ENCODE assay signal across 16 cellular contexts in the genomic region with DNA sequence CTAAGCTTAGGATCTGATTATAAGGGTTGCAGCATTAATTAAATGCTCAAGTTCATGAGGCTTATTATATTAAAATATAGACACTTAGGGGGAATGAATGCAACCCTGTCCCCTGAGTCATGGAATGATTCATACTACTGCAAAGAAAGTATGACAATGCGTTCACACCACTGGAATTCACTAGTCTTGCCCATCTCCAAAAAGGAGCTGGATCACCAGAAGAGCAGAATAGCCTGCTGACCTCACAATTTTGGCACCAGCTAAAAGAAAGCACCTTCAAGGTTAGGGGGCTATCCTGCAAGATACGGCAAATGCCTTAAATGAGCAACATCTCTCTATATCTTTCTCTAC. TPM values are rescaled to one million over a fixed set of nuclear protein-coding genes. Genes with fewer than 3 reads are reported as not detected.
A peak's percentile ranks its signal among the peaks of the same experiment; 100 is the strongest.
DNase-seq lines count a peak whose midpoint lies in the region; ATAC-seq, FAIRE-seq and TF ChIP-seq lines count a peak whose summit lies in the region.
"Had no signal": no experiment of that assay in that cellular context is flagged by ENCODE, and none has a peak within 500 bp of the region (broad histone marks: within the 10 kb centered on the region; RNA-seq: fewer than 3 reads in every experiment).

No MANE protein-coding gene starts in this region.

- no peak overlapping the region for H2BK20ac ChIP-seq in H1 (ENCODE audit: low read length)

- no peak overlapping the region for H3K14ac ChIP-seq in H1 (ENCODE audit: insufficient read length)

- H3K4me2 ChIP-seq in PC-9 (peak overlapping the region; percentile 12; the same call in 1 of the 2 replicates), H1 (ENCODE audit: insufficient read depth in 1 of 2, low read depth in 2 of 2, low read length in 2 of 2) (no peak overlapping the region), osteoblast (ENCODE audit: insufficient read depth, low read length) (peak overlapping the region; percentile 64)

- H3K79me2 ChIP-seq in PC-9 (ENCODE audit: low read depth) (no peaks in the 10 kb centered on the region), H1 (ENCODE audit: control insufficient read depth in 1 of 2, insufficient read depth in 2 of 2, low read length in 2 of 2) (no peaks in the 10 kb centered on the region), osteoblast (ENCODE audit: insufficient read depth, low read length) (no peaks in the 10 kb centered on the region)

- H2BK5ac ChIP-seq in H1 (ENCODE audit: low read depth, low read length) = no peak overlapping the region

- peaks cover 7% of the 10 kb centered on the region; the same call in 1 of the 2 replicates for H3F3A ChIP-seq in PC-9 (ENCODE audit: insufficient read depth, low read depth)

- H2BK12ac ChIP-seq in H1 (ENCODE audit: low read depth, low read length) = no peak overlapping the region

- H3K23me2 ChIP-seq in H1 (ENCODE audit: low read depth, low read length) = no peaks in the 10 kb centered on the region

- H3K4me1 ChIP-seq in PC-9 (replicated peaks; ENCODE audit: insufficient read depth) = peaks cover 15% of the 10 kb centered on the region
- no peaks in the 10 kb centered on the region for H3K4me1 ChIP-seq in H1 (replicated peaks in 1 of 4; ENCODE audit: control insufficient read depth in 3 of 4, insufficient read depth in 4 of 4, low read length in 3 of 4)
- peaks cover 28% of the 10 kb centered on the region for H3K4me1 ChIP-seq in osteoblast (ENCODE audit: insufficient read depth, low read length)
- H3K4me1 ChIP-seq in sigmoid colon = peaks cover 0 to 5% (median 0%) of the 10 kb centered on the region in 4 donors
- H3K4me1 ChIP-seq: esophagus muscularis mucosa had no signal

- no peaks in the 10 kb centered on the region for H3K79me1 ChIP-seq in H1 (ENCODE audit: low read depth, low read length)

- H3K36me3 ChIP-seq in PC-9 (ENCODE audit: low read depth) (no peaks in the 10 kb centered on the region), H1 (ENCODE audit: control insufficient read depth in 2 of 4, insufficient read depth in 4 of 4, low read length in 3 of 4) (no peaks in the 10 kb centered on the region), osteoblast (ENCODE audit: insufficient read depth, low read length) (no peaks in the 10 kb centered on the region), sigmoid colon (no peaks in the 10 kb centered on the region)
- H3K36me3 ChIP-seq: esophagus muscularis mucosa had no signal

- TF ChIP-seq CTCF in PC-9 (conservative IDR thresholded peaks at IDR 0.05) (no peak), H1 (IDR thresholded peaks at IDR 0.05; ENCODE audit: control extremely low read depth in 1 of 3, insufficient read depth in 1 of 3, low read depth in 1 of 3, low read length in 3 of 3) (no peak), osteoblast (IDR thresholded peaks at IDR 0.05; ENCODE audit: extremely low read depth, low read depth, low read length) (no peak), sigmoid colon (IDR thresholded peaks at IDR 0.05) (no peak)

- H4K91ac ChIP-seq in H1 (replicated peaks; ENCODE audit: insufficient read length, low read length) = no peak overlapping the region

- H3K9ac ChIP-seq in H1 (replicated peaks in 1 of 4; ENCODE audit: extremely low read depth in 1 of 4, low read depth in 3 of 4, low read length in 3 of 4) = no peak overlapping the region

- BruUV-seq in PC-9 (replicated peaks; lab: Mats Ljungman, UMichigan) = no TSS peak

- H3K27me3 ChIP-seq in PC-9 (ENCODE audit: insufficient read depth, low read depth) = no peaks in the 10 kb centered on the region
- H3K27me3 ChIP-seq in H1 (replicated peaks in 1 of 4; ENCODE audit: control insufficient read depth in 3 of 4, extremely low read depth in 1 of 4, insufficient read depth in 3 of 4, low read length in 3 of 4) = no peaks in the 10 kb centered on the region
- H3K27me3 ChIP-seq in osteoblast (ENCODE audit: insufficient read depth, low read length) = no peaks in the 10 kb centered on the region
- no peaks in the 10 kb centered on the region for H3K27me3 ChIP-seq in sigmoid colon
- H3K27me3 ChIP-seq: esophagus muscularis mucosa had no signal

- 86% methylated on average over 2 of the region's 2 CpGs; no CpG with 5 or more reads in 1 of the 2 experiments for WGBS in H1 (ENCODE audit: extremely low coverage in 1 of 2, insufficient coverage in 1 of 2, insufficient read length in 1 of 2, insufficient replicate concordance in 2 of 2, low coverage in 1 of 2, low lambda C conversion rate in 2 of 2, missing lambda C conversion rate in 1 of 2), 2 experiments
- WGBS in sigmoid colon, 2 donors = 89% methylated on average over 2 of the region's 2 CpGs

- no peaks in the 10 kb centered on the region for H3K9me2 ChIP-seq in PC-9 (ENCODE audit: insufficient read depth)

- no peaks in the 10 kb centered on the region for H4K20me1 ChIP-seq in PC-9 (ENCODE audit: insufficient read depth)
- H4K20me1 ChIP-seq in H1 (replicated peaks in 1 of 2; ENCODE audit: control insufficient read depth in 1 of 2, insufficient read depth in 2 of 2, low read length in 2 of 2) = no peaks in the 10 kb centered on the region
- no peaks in the 10 kb centered on the region for H4K20me1 ChIP-seq in osteoblast (ENCODE audit: insufficient read depth, low read length)

- intact Hi-C loops in PC-9 (cut with micrococcal nuclease; ENCODE audit: unreplicated experiment) (no loop called here), sigmoid colon (cut with DNase I) (no loop called here), left cardiac atrium (cut with DNase I) (loop anchor here in 1 of 2 donors (10.0 kb wide), 1 partner anchor 387 kb away; no protein-coding TSS in a partner anchor)

- POLR2A ChIA-PET in PC-9 (lab: Charles Lee; ENCODE audit: unreplicated experiment) (interaction anchor here (0.6 kb wide), 2 partner anchors 16 to 542 kb away, joined by 3 to 10 read pairs; no protein-coding TSS in a partner anchor), H1 (lab: Charles Lee; ENCODE audit: partially characterized antibody) (interaction anchor here (0.7 kb wide), 1 partner anchor 11 kb away, joined by 4 read pairs; no protein-coding TSS in a partner anchor)

- H3K23ac ChIP-seq in H1 (ENCODE audit: insufficient read length) = no peak overlapping the region

- DNase-seq in EH (ENCODE audit: low read depth) (peak; percentile 94), PC-9 (peak; percentile 16 to 63), H1 (ENCODE audit: low read depth in 1 of 2, low spot score in 2 of 2) (no peak), osteoblast (ENCODE audit: insufficient read length, low spot score, missing footprints) (peak; percentile 49), midbrain (lab: John Stamatoyannopoulos, UW) (no peak), sigmoid colon (no peak), left cardiac atrium (no peak)
- DNase-seq: activated CD4-positive, alpha-beta T cell treated with anti-CD3 and anti-CD28 coated beads, Interleukin-2, amount 50 U/mL, for 4 hours; activated effector memory CD4-positive, alpha-beta T cell treated with anti-CD3 and anti-CD28 coated beads, Interleukin-2, amount 50 U/mL, for 16 hours; CD4-positive, alpha-beta memory T cell; kidney glomerular epithelial cell; naive B cell; substantia nigra had no signal

- FAIRE-seq in H1 (lab: Jason Lieb, UNC) = no peak

- no peak for TF ChIP-seq RAD21 in H1 (IDR thresholded peaks at IDR 0.05 in 1 of 2, conservative IDR thresholded peaks at IDR 0.05 in 1 of 2; ENCODE audit: low read depth in 2 of 2, low read length in 2 of 2)

- ATAC-seq in HG02623 (IDR thresholded peaks at IDR 0.05; ENCODE audit: unreplicated experiment) (no peak), left cardiac atrium (no peak)
- ATAC-seq: sciatic nerve had no signal

- no peak for TF ChIP-seq POLR2A in H1 (IDR thresholded peaks at IDR 0.05; ENCODE audit: control extremely low read depth in 1 of 2, low read depth in 2 of 2, low read length in 2 of 2)
- TF ChIP-seq POLR2A in sigmoid colon (IDR thresholded peaks at IDR 0.05) = no peak

- H3K27ac ChIP-seq in PC-9 = peak overlapping the region; percentile 50; the same call in 1 of the 2 replicates
- no peak overlapping the region for H3K27ac ChIP-seq in H1 (ENCODE audit: low read depth, low read length)
- H3K27ac ChIP-seq in osteoblast (ENCODE audit: low read depth, low read length) = peak overlapping the region; percentile 61
- H3K27ac ChIP-seq in sigmoid colon = no peak overlapping the region
- H3K27ac ChIP-seq: esophagus muscularis mucosa had no signal

- H3K4ac ChIP-seq in H1 (replicated peaks; ENCODE audit: insufficient read length, low read depth, low read length) = no peak overlapping the region

- no peak overlapping the region for H3K56ac ChIP-seq in H1 (replicated peaks; ENCODE audit: insufficient read length, low read depth, low read length)

- no peak overlapping the region for H2BK120ac ChIP-seq in H1 (replicated peaks; ENCODE audit: low read depth, low read length)

- H2AK5ac ChIP-seq in H1 (ENCODE audit: low read depth, low read length) = no peak overlapping the region

- H4K5ac ChIP-seq in H1 (ENCODE audit: insufficient read length, low read depth, low read length) = no peak overlapping the region

- H4K8ac ChIP-seq in H1 (ENCODE audit: extremely low read depth, insufficient read depth, low read length) = no peak overlapping the region

- no peak overlapping the region for H3K18ac ChIP-seq in H1 (ENCODE audit: extremely low read depth, low read length)

- H3K9me3 ChIP-seq in PC-9 (ENCODE audit: insufficient read depth, low read depth) (peaks cover 6% of the 10 kb centered on the region; the same call in 1 of the 2 replicates), H1 (ENCODE audit: insufficient read depth in 2 of 2, low read depth in 1 of 2, low read length in 1 of 2) (no peaks in the 10 kb centered on the region), osteoblast (ENCODE audit: low read depth, low read length) (no peaks in the 10 kb centered on the region), sigmoid colon (no peaks in the 10 kb centered on the region)
- H3K9me3 ChIP-seq: esophagus muscularis mucosa had no signal

- TF ChIP-seq EP300 in H1 (IDR thresholded peaks at IDR 0.05; ENCODE audit: borderline replicate concordance in 1 of 2, low read depth in 2 of 2, low read length in 2 of 2) = no peak
- no peak for TF ChIP-seq EP300 in sigmoid colon (IDR thresholded peaks at IDR 0.05)

- no peak overlapping the region for H2BK15ac ChIP-seq in H1 (ENCODE audit: low read length)

- CTCF ChIA-PET in PC-9 (lab: Charles Lee) = no interaction called here
- CTCF ChIA-PET in H1 (lab: Charles Lee; ENCODE audit: partially characterized antibody) = no interaction called here

- H3K4me3 ChIP-seq in PC-9 = no peak overlapping the region
- H3K4me3 ChIP-seq in H1 (ENCODE audit: extremely low read depth in 1 of 4, insufficient read depth in 2 of 4, low read depth in 3 of 4, low read length in 4 of 4) = no peak overlapping the region
- H3K4me3 ChIP-seq in osteoblast (ENCODE audit: insufficient read depth, low read length) = no peak overlapping the region
- H3K4me3 ChIP-seq in sigmoid colon = no peak overlapping the region
- H3K4me3 ChIP-seq: esophagus muscularis mucosa had no signal

- no peak overlapping the region for H2AFZ ChIP-seq in PC-9
- H2AFZ ChIP-seq in H1 (ENCODE audit: low read length) = peak overlapping the region; percentile 16; the same call in 1 of the 2 replicates
- no peak overlapping the region for H2AFZ ChIP-seq in osteoblast (ENCODE audit: low read length)

RNA-seq across cellular contexts. Expression of gene TMED7, which starts 32.0 kb away (rescaled TPM):
- total RNA-seq in PC-9 (2021) (70.7 and 78.9 TPM in 2 replicates), osteoblast (137 and 151 TPM in 2 replicates), sigmoid colon (100 to 1,000 TPM in 1 of 4 donors, 10 to 100 TPM in 3; 80.8 to 104 (median 88.2) TPM), left cardiac atrium (10 to 100 TPM; 72.9 to 93.7 TPM)
- 72.8 and 75.2 TPM in 2 replicates for total RNA-seq in H1 (2021; fragmentation: NEBNext Ultra II Directional; extraction: Animal tissue kit (Norgen Biotek cat#: 25700))
- polyA plus RNA-seq in H1 (2011; rRNA removed) (43.8 and 83.0 TPM in 2 replicates), sigmoid colon (10 to 100 TPM; 10.8 to 28.9 (median 14.3) TPM)
- polyA plus RNA-seq in H1 (2011; cell fraction: cytosol; rRNA removed) = 38.7 TPM
- polyA plus RNA-seq in H1 (2011; cell fraction: nucleus; rRNA removed) = 64.8 TPM
- polyA plus RNA-seq in H1 (2012, experiment 1 of 2) = 26.1 to 30.6 TPM (median 28.5 TPM) in 4 replicates
- 3.8 TPM for polyA plus RNA-seq in H1 (2012, experiment 2 of 2)
- 51.9 TPM for polyA plus RNA-seq in H1 (2013, experiment 1 of 2)
- polyA plus RNA-seq in H1 (2013, experiment 2 of 2) = 57.4 TPM
- polyA minus RNA-seq in H1 (2011; rRNA and poly(A)+ RNA removed) = 26.3 and 33.2 TPM in 2 replicates
- polyA minus RNA-seq in H1 (2011; cell fraction: cytosol; rRNA and poly(A)+ RNA removed) = 64.7 TPM
- polyA minus RNA-seq in H1 (2011; cell fraction: nucleus; rRNA and poly(A)+ RNA removed) = 41.7 TPM

RNA-seq across cellular contexts. Expression of gene TICAM2, which starts 55.6 kb away (rescaled TPM):
- 1.8 and 2.1 TPM in 2 replicates for total RNA-seq in PC-9 (2021)
- 0.67 TPM in 1 of 2 replicates, not detected in the other for total RNA-seq in H1 (2021; fragmentation: NEBNext Ultra II Directional; extraction: Animal tissue kit (Norgen Biotek cat#: 25700))
- 0.02 TPM in 1 of 2 replicates, not detected in the other for polyA plus RNA-seq in H1 (2011; rRNA removed)
- 0.03 TPM for polyA plus RNA-seq in H1 (2011; cell fraction: cytosol; rRNA removed)
- not detected for polyA plus RNA-seq in H1 (2011; cell fraction: nucleus; rRNA removed)
- 0.48 TPM in 1 of 4 replicates, not detected in the others for polyA plus RNA-seq in H1 (2012, experiment 1 of 2)
- not detected for polyA plus RNA-seq in H1 (2012, experiment 2 of 2)
- not detected for polyA plus RNA-seq in H1 (2013, experiment 1 of 2)
- polyA plus RNA-seq in H1 (2013, experiment 2 of 2) = 0.18 TPM
- polyA minus RNA-seq in H1 (2011; rRNA and poly(A)+ RNA removed) = not detected in 2 replicates
- polyA minus RNA-seq in H1 (2011; cell fraction: cytosol; rRNA and poly(A)+ RNA removed) = not detected
- polyA minus RNA-seq in H1 (2011; cell fraction: nucleus; rRNA and poly(A)+ RNA removed) = 0.50 TPM
- total RNA-seq in osteoblast = 6.9 and 9.1 TPM in 2 replicates
- total RNA-seq in sigmoid colon = 1 to 10 TPM in 2 of 4 donors, under 1 TPM in 2; 0.95 to 3.9 (median 2.3) TPM
- 1 to 10 TPM in 2 of 3 donors, not detected in 1; 1.9 to 2.1 TPM for polyA plus RNA-seq in sigmoid colon
- 1 to 10 TPM; 3.5 TPM for total RNA-seq in left cardiac atrium

Comparison
In these comparisons a context has a peak if more than half of its experiments do, and no peak if none do; other contexts are left out.
1. DNase-seq: peak in EH (single experiment), PC-9 (2 of 2) and osteoblast (single experiment); none in H1 (0 of 2), midbrain (single experiment), sigmoid colon (single experiment) and left cardiac atrium (single experiment).
2. H3K27ac ChIP-seq: peak in PC-9 (single experiment) and osteoblast (single experiment); none in H1 (single experiment) and sigmoid colon (0 of 4).
3. H3K4me2 ChIP-seq: peak in PC-9 (single experiment) and osteoblast (single experiment); none in H1 (0 of 2).